In the genomic region with DNA sequence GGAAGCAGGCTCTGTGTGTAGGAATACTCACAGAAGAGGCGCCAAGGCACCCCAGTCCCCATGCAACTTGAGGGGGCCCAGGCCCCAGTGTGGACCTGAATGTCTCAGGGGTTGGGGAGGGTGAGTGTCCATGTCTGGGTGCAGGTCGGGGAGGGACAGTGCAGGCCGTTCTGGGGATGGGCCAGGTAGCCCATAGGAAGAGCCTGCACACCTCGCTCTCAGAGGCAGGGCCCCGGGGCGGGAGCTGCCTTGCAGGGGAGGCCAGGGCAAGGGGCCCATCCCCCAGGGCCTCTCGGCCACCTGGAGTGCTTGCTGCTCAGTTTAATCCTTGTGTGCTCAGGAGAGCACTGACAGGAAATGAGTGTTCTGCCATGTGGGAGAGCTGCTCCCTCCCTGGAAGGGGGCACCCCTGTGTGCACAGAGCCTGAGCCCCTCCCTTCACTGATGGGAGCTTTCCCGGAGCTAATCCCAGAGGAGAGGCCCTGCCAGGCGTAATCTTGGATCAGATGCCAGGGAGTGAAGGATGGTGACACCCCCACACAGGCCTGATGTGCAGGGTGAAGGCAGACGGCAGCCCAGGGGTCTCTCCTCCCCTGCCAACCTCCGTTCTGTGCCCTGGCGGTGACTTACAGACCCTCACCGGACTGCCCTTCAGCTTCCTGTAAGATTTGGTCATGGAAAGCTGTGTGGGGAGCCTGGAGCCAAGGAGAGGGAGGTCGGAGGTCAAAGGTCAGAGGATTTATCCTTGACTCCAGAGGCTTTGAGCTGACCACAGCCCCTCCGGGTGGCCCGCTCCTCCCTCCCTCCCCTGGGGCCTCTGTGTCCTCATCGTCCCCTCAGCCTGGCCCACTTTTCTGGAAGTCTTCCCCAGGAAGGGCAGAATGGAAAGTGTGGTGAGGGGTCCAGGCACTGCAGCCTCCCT, we compare ENCODE assay signal across 2 cellular contexts.
TF ChIP-seq lines count a peak whose summit lies in the region.

No MANE protein-coding gene starts in this region.

TF ChIP-seq in HepG2, 621 proteins besides CTCF, POLR2A, EP300 and RAD21 (continued from another document and continues in another):
- TF ChIP-seq ZNF687 (CRISPR knock-in tag; IDR thresholded peaks at IDR 0.05) (peak; percentile 45; the same call in 1 of the 2 replicates), FOXC1 (CRISPR knock-in tag; IDR thresholded peaks at IDR 0.05; ENCODE audit: borderline replicate concordance) (0 out of 2 replicates have a peak, but pooled peaks have one; percentile 19), GABPA (IDR thresholded peaks at IDR 0.05; ENCODE audit: low read depth, low read length) (no peak), GABPA (CRISPR knock-in tag; IDR thresholded peaks at IDR 0.05; ENCODE audit: low read depth) (0 out of 2 replicates have a peak, but pooled peaks have one; percentile 7), ZNF281 (CRISPR knock-in tag; IDR thresholded peaks at IDR 0.05; ENCODE audit: borderline replicate concordance) (peak; percentile 37; the same call in 1 of the 2 replicates), HDAC1 (CRISPR knock-in tag; IDR thresholded peaks at IDR 0.05) (0 out of 2 replicates have a peak, but pooled peaks have one; percentile 33), NR2F6 (IDR thresholded peaks at IDR 0.05) (peak; percentile 66), NR2F6 (CRISPR knock-in tag; IDR thresholded peaks at IDR 0.05) (peak; percentile 35; the same call in 1 of the 2 replicates), HNF1B (CRISPR knock-in tag; IDR thresholded peaks at IDR 0.05) (0 out of 2 replicates have a peak, but pooled peaks have one; percentile 35), MIER2 (CRISPR knock-in tag; IDR thresholded peaks at IDR 0.05) (no peak), ZNF709 (CRISPR knock-in tag; IDR thresholded peaks at IDR 0.05) (0 out of 2 replicates have a peak, but pooled peaks have one; percentile 32), ETV5 (CRISPR knock-in tag; IDR thresholded peaks at IDR 0.05; ENCODE audit: borderline replicate concordance) (peak; percentile 59; the same call in 1 of the 2 replicates)
- TF ChIP-seq, protein P1, sequence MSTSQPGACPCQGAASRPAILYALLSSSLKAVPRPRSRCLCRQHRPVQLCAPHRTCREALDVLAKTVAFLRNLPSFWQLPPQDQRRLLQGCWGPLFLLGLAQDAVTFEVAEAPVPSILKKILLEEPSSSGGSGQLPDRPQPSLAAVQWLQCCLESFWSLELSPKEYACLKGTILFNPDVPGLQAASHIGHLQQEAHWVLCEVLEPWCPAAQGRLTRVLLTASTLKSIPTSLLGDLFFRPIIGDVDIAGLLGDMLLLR (CRISPR knock-in tag; IDR thresholded peaks at IDR 0.05): no peak

TF ChIP-seq in HEK293T, 16 proteins besides CTCF, POLR2A, EP300 and RAD21 (continued from another document):
- TF ChIP-seq FOXM1 (IDR thresholded peaks at IDR 0.05; ENCODE audit: borderline replicate concordance) (no peak), FOXA1 (IDR thresholded peaks at IDR 0.05) (no peak)
TF ChIP-seq in HEK293T: peak in this region for 0.
